Comparison of ENCODE assay signal across 9 cellular contexts in genomic region chr7:158811894-158812293, GRCh38. TPM values are rescaled to one million over a fixed set of nuclear protein-coding genes. Genes with fewer than 3 reads are reported as not detected.
DNase-seq lines count a peak whose midpoint lies in the region; ATAC-seq and TF ChIP-seq lines count a peak whose summit lies in the region.
"Had no signal": no experiment of that assay in that cellular context is flagged by ENCODE, and none has a peak within 500 bp of the region (broad histone marks: within the 10 kb centered on the region; RNA-seq: fewer than 3 reads in every experiment).

No MANE protein-coding gene starts in this region.

- H4K20me1 ChIP-seq in IMR-90 (ENCODE audit: insufficient read depth, low read length) (peaks cover 35% of the 10 kb centered on the region; the same call in 1 of the 2 replicates), OCI-LY7 (ENCODE audit: insufficient read depth, low read length) (no peaks in the 10 kb centered on the region)

- no peaks in the 10 kb centered on the region for H3K79me2 ChIP-seq in OCI-LY7 (ENCODE audit: insufficient read depth, low read depth, low read length)

- H3K23ac ChIP-seq in IMR-90 (ENCODE audit: low read depth, low read length): no peak overlapping the region

- no peak overlapping the region for H3K4me2 ChIP-seq in IMR-90 (ENCODE audit: low read depth, low read length)
- no peak overlapping the region for H3K4me2 ChIP-seq in OCI-LY7 (ENCODE audit: low read length)

- dilution Hi-C loops in IMR-90 (cut with HindIII; ENCODE audit: low sequenced_read_pairs, unreplicated experiment): no loop called here

- H3K4me3 ChIP-seq in IMR-90 (ENCODE audit: insufficient read depth, low read depth, low read length) (no peak overlapping the region), adipocyte (ENCODE audit: low read length) (peak overlapping the region; percentile 43), left lung (no peak overlapping the region), stomach (no peak overlapping the region), HAP-1 (no peak overlapping the region), OCI-LY7 (ENCODE audit: low read depth, low read length, poor library complexity, severe bottlenecking) (no peak overlapping the region)

- H4K5ac ChIP-seq in IMR-90 (ENCODE audit: low read depth, low read length): peak overlapping the region; percentile 25; the same call in 1 of the 2 replicates

- H2AK5ac ChIP-seq in IMR-90 (ENCODE audit: low read depth, low read length): peak overlapping the region; percentile 58

- peaks cover 24% of the 10 kb centered on the region for H3K9me1 ChIP-seq in IMR-90 (ENCODE audit: insufficient read depth, low read length)

- WGBS in IMR-90 (ENCODE audit: extremely low coverage in 2 of 2, insufficient read length in 1 of 2), 2 experiments: no CpG with 5 or more reads among the region's 5 CpGs
- 73 to 87% (median 83%) methylated on average over 3 to 5 of the region's 5 CpGs for WGBS in stomach, 5 donors

- no peak for TF ChIP-seq EP300 in stomach (IDR thresholded peaks at IDR 0.05)

- ATAC-seq in IMR-90 (ENCODE audit: low read depth): peak; percentile 25
- ATAC-seq in left lung: peak; percentile 6
- ATAC-seq in HG02973 (IDR thresholded peaks at IDR 0.05; ENCODE audit: unreplicated experiment): no peak

- H3K4me1 ChIP-seq in IMR-90 (ENCODE audit: control insufficient read depth, insufficient read depth, low read length) (peaks cover 24% of the 10 kb centered on the region), adipocyte (ENCODE audit: control insufficient read depth, insufficient read depth, low read length) (peaks cover 54% of the 10 kb centered on the region), left lung (peaks cover 22 to 64% of the 10 kb centered on the region in 2 donors), stomach (peaks cover 30 to 66% (median 38%) of the 10 kb centered on the region in 4 donors), HAP-1 (peaks cover 4% of the 10 kb centered on the region; the same call in 1 of the 2 replicates), OCI-LY7 (ENCODE audit: insufficient read depth, low read length, poor library complexity, severe bottlenecking) (peaks cover 28% of the 10 kb centered on the region)

- TF ChIP-seq CTCF in IMR-90 (conservative IDR thresholded peaks at IDR 0.05; ENCODE audit: low read depth, low read length) (no peak), left lung (IDR thresholded peaks at IDR 0.05) (no peak), stomach (IDR thresholded peaks at IDR 0.05) (no peak), OCI-LY7 (conservative IDR thresholded peaks at IDR 0.05; ENCODE audit: low read length) (no peak)

- H2AFZ ChIP-seq in IMR-90 (replicated peaks; ENCODE audit: low read length, poor library complexity) (no peak overlapping the region), OCI-LY7 (ENCODE audit: low read length) (no peak overlapping the region)

- H3K4ac ChIP-seq in IMR-90 (ENCODE audit: low read depth, low read length): no peak overlapping the region; the same call in 1 of the 2 replicates

- BruUV-seq in IMR-90 (replicated peaks; lab: Mats Ljungman, UMichigan) (no TSS peak), OCI-LY7 (replicated peaks; lab: Mats Ljungman, UMichigan) (no TSS peak)

- H2AK9ac ChIP-seq in IMR-90 (replicated peaks; ENCODE audit: low read depth, low read length, poor library complexity): no peak overlapping the region

- POLR2A ChIA-PET in IMR-90 (lab: Charles Lee; ENCODE audit: unreplicated experiment): no interaction called here
- POLR2A ChIA-PET in OCI-LY7 (lab: Charles Lee): no interaction called here

- no peak for TF ChIP-seq POLR2A in IMR-90 (IDR thresholded peaks at IDR 0.05; ENCODE audit: low read depth, low read length)
- TF ChIP-seq POLR2A in stomach (IDR thresholded peaks at IDR 0.05): no peak

- DNase-seq in IMR-90: no peak
- no peak for DNase-seq in adipocyte (ENCODE audit: low read depth)
- no peak for DNase-seq in left lung
- DNase-seq in stomach: no peak
- DNase-seq in HAP-1 (ENCODE audit: low spot score in 2 of 2): no peak
- no peak for DNase-seq in OCI-LY7 (ENCODE audit: low spot score)
- DNase-seq in dedifferentiated amniotic fluid mesenchymal stem cell (ENCODE audit: extremely low spot score): no peak
- DNase-seq: caudate nucleus had no signal

- H3K27ac ChIP-seq in IMR-90 (ENCODE audit: insufficient read depth, low read length) (peak overlapping the region; percentile 22; the same call in 1 of the 2 replicates), left lung (peak overlapping the region; percentile 71 to 83), stomach (peak overlapping the region; percentile 52 to 78 (median 63)), OCI-LY7 (ENCODE audit: low read depth, low read length, poor library complexity, severe bottlenecking) (no peak overlapping the region)

- H3K36me3 ChIP-seq in IMR-90 (ENCODE audit: control insufficient read depth, insufficient read depth, low read length): no peaks in the 10 kb centered on the region; the same call in 1 of the 2 replicates
- peaks cover 4% of the 10 kb centered on the region for H3K36me3 ChIP-seq in adipocyte (ENCODE audit: control insufficient read depth, insufficient read depth, low read length, severe bottlenecking)
- peaks cover 0 to 5% of the 10 kb centered on the region in 2 donors for H3K36me3 ChIP-seq in left lung
- H3K36me3 ChIP-seq in stomach: peaks cover 0 to 12% (median 10%) of the 10 kb centered on the region in 4 donors
- 0 out of 2 replicates have a peak, but pooled peaks cover 4% of the 10 kb centered on the region for H3K36me3 ChIP-seq in HAP-1 (replicated peaks)
- peaks cover 14% of the 10 kb centered on the region for H3K36me3 ChIP-seq in OCI-LY7 (ENCODE audit: insufficient read depth, low read length)

- no peak overlapping the region for H4K91ac ChIP-seq in IMR-90 (ENCODE audit: insufficient read depth, low read depth, low read length)

- no peak overlapping the region; a peak in 1 of 4 replicates for H4K8ac ChIP-seq in IMR-90 (ENCODE audit: low read depth in 2 of 2, low read length in 2 of 2)

- 0 out of 3 replicates have a peak overlapping the region, but pooled peaks have one; percentile 45 for H2BK15ac ChIP-seq in IMR-90 (ENCODE audit: low read depth, low read length)

- H3K18ac ChIP-seq in IMR-90 (ENCODE audit: low read depth, low read length): peak overlapping the region; percentile 16; the same call in 1 of the 2 replicates

- intact Hi-C loops in IMR-90 (cut with micrococcal nuclease) (no loop called here), left lung (cut with DNase I) (no loop called here), stomach (cut with DNase I; ENCODE audit: low total_unique reads) (no loop called here), OCI-LY7 (cut with micrococcal nuclease; ENCODE audit: unreplicated experiment) (no loop called here)

- H3K56ac ChIP-seq in IMR-90 (ENCODE audit: extremely low read depth, insufficient read depth, low read length): no peak overlapping the region

- no peak overlapping the region for H2BK120ac ChIP-seq in IMR-90 (ENCODE audit: low read depth, low read length)

- H2BK5ac ChIP-seq in IMR-90 (ENCODE audit: low read depth, low read length, poor library complexity, severe bottlenecking): peak overlapping the region; percentile 15

- H2BK20ac ChIP-seq in IMR-90 (ENCODE audit: low read depth, low read length): no peak overlapping the region

- in situ Hi-C loops in IMR-90 (cut with MboI; ENCODE audit: low sequenced_read_pairs) (no loop called here), HAP-1 (cut with MboI; ENCODE audit: low sequenced_read_pairs) (no loop called here)

- TF ChIP-seq RAD21 in IMR-90 (IDR thresholded peaks at IDR 0.05; ENCODE audit: low read length): no peak

- CTCF ChIA-PET in IMR-90 (lab: Yijun Ruan, JAX): no interaction called here
- CTCF ChIA-PET in OCI-LY7 (lab: Charles Lee; ENCODE audit: unreplicated experiment): no interaction called here

- H3K9ac ChIP-seq in IMR-90 (ENCODE audit: low read depth, low read length): no peak overlapping the region
- H3K9ac ChIP-seq in adipocyte (ENCODE audit: low read length): peak overlapping the region; percentile 72

- H3K27me3 ChIP-seq in IMR-90 (ENCODE audit: control insufficient read depth, insufficient read depth, low read length) (no peaks in the 10 kb centered on the region), adipocyte (replicated peaks; ENCODE audit: control insufficient read depth, insufficient read depth, low read length) (no peaks in the 10 kb centered on the region), left lung (no peaks in the 10 kb centered on the region), stomach (no peaks in the 10 kb centered on the region), HAP-1 (ENCODE audit: low read depth) (no peaks in the 10 kb centered on the region)

- H3K14ac ChIP-seq in IMR-90 (replicated peaks; ENCODE audit: low read depth, low read length): 0 out of 2 replicates have a peak overlapping the region, but pooled peaks have one; percentile 52

- H3K9me2 ChIP-seq in OCI-LY7 (ENCODE audit: insufficient read depth, low read length): no peaks in the 10 kb centered on the region

- peaks cover 35 to 81% of the 10 kb centered on the region in 2 experiments for H3K79me1 ChIP-seq in IMR-90 (ENCODE audit: low read depth in 1 of 2, low read length in 2 of 2)

- H3K9me3 ChIP-seq in IMR-90 (ENCODE audit: control insufficient read depth, insufficient read depth, low read length) (no peaks in the 10 kb centered on the region), adipocyte (ENCODE audit: control insufficient read depth, low read length) (no peaks in the 10 kb centered on the region), left lung (no peaks in the 10 kb centered on the region), stomach (no peaks in the 10 kb centered on the region), HAP-1 (no peaks in the 10 kb centered on the region), OCI-LY7 (ENCODE audit: low read length) (peaks cover 9% of the 10 kb centered on the region; the same call in 1 of the 2 replicates)

TF ChIP-seq in IMR-90, 13 proteins besides CTCF, POLR2A, EP300 and RAD21 (continues in another document):
- TF ChIP-seq SMC3 (IDR thresholded peaks at IDR 0.05; ENCODE audit: low read depth, low read length): no peak

RNA-seq across cellular contexts. Expression of gene ESYT2, which starts 17.4 kb away (rescaled TPM):
- total RNA-seq in IMR-90 (2012; rRNA removed) (64.4 and 69.9 TPM in 2 replicates), left lung (10 to 100 TPM; 69.7 to 75.7 TPM), stomach (100 to 1,000 TPM in 2 of 5 donors, 10 to 100 TPM in 3; 21.6 to 137 (median 62.6) TPM), OCI-LY7 (2022) (24.2 and 25.7 TPM in 2 replicates)
- polyA plus RNA-seq in IMR-90 (2012; rRNA removed) (23.7 and 26.7 TPM in 2 replicates), stomach (10 to 100 TPM in 1 of 3 donors, 1 to 10 TPM in 2; 7.6 to 22.2 (median 7.8) TPM)
- 7.2 and 17.1 TPM in 2 replicates for polyA plus RNA-seq in IMR-90 (2012; cell fraction: cytosol; rRNA removed)
- polyA plus RNA-seq in IMR-90 (2012; cell fraction: nucleus; rRNA removed; ENCODE audit: low replicate concordance): 19.8 and 30.4 TPM in 2 replicates
- 30.5 and 33.7 TPM in 2 replicates for total RNA-seq in OCI-LY7 (2014; rRNA removed; shearing (Covaris generic))

RNA-seq across cellular contexts. Expression of gene DYNC2I1, which starts 44.5 kb away (rescaled TPM):
- total RNA-seq in IMR-90 (2012; rRNA removed): 3.9 and 4.5 TPM in 2 replicates
- polyA plus RNA-seq in IMR-90 (2012; rRNA removed): 11.5 and 14.4 TPM in 2 replicates
- 11.2 and 11.9 TPM in 2 replicates for polyA plus RNA-seq in IMR-90 (2012; cell fraction: cytosol; rRNA removed)
- 34.1 and 83.0 TPM in 2 replicates for polyA plus RNA-seq in IMR-90 (2012; cell fraction: nucleus; rRNA removed; ENCODE audit: low replicate concordance)
- 10 to 100 TPM; 10.8 to 17.3 TPM for total RNA-seq in left lung
- total RNA-seq in stomach: 10 to 100 TPM; 12.3 to 33.5 (median 22.0) TPM
- 1 to 10 TPM; 8.1 to 9.5 (median 8.2) TPM for polyA plus RNA-seq in stomach
- total RNA-seq in OCI-LY7 (2014; rRNA removed; shearing (Covaris generic)): 5.6 and 17.1 TPM in 2 replicates
- total RNA-seq in OCI-LY7 (2022): 12.0 TPM in 2 replicates
